10 cellular contexts compared by ENCODE assay signal in the genomic region with DNA sequence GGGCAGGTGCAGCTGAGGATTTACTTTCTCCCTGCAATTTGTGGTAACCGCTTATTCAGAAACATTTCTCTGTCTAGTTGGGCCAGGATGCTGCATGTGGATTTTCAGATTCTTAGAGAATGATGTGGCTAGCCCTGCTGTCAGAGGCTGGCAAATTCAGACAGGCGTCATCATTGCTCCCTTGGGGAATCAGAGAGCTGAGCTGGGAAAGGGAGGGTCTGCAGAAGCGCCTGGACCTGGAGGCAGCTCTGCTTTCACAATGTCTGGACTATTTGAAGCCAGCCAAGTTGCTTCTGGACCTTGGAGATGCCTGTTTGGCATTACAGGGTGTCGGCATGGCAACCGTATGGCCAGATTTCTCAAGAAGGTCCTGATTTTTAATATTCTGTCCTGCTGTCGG. TPM values are rescaled to one million over a fixed set of nuclear protein-coding genes. Genes with fewer than 3 reads are reported as not detected.
DNase-seq lines count a peak whose midpoint lies in the region; ATAC-seq and TF ChIP-seq lines count a peak whose summit lies in the region.
"Had no signal": no experiment of that assay in that cellular context is flagged by ENCODE, and none has a peak within 500 bp of the region (broad histone marks: within the 10 kb centered on the region; RNA-seq: fewer than 3 reads in every experiment).

No MANE protein-coding gene starts in this region.

- peaks cover 39% of the 10 kb centered on the region for H3K27me3 Mint-ChIP-seq in activated CD8-positive, alpha-beta T cell treated with anti-CD3 and anti-CD28 coated beads for 36 hours

- CTCF ChIA-PET in activated CD8-positive, alpha-beta T cell treated with anti-CD3 and anti-CD28 coated beads for 36 hours (lab: Charles Lee) = interaction anchor here (0.6 to 1.9 kb wide), 4 partner anchors 21 to 784 kb away, joined by 3 to 7 read pairs (median 3); no protein-coding TSS in a partner anchor

- POLR2A ChIA-PET in activated CD8-positive, alpha-beta T cell treated with anti-CD3 and anti-CD28 coated beads for 36 hours (lab: Charles Lee) = no interaction called here

- no peaks in the 10 kb centered on the region for H3K36me3 Mint-ChIP-seq in activated CD8-positive, alpha-beta T cell treated with anti-CD3 and anti-CD28 coated beads for 36 hours (ENCODE audit: low read depth)

- H3K4me3 Mint-ChIP-seq in activated CD8-positive, alpha-beta T cell treated with anti-CD3 and anti-CD28 coated beads for 36 hours = no peak overlapping the region

- intact Hi-C loops in activated CD8-positive, alpha-beta T cell treated with anti-CD3 and anti-CD28 coated beads for 36 hours (cut with micrococcal nuclease) = no loop called here

- peak; percentile 24 for DNase-seq in ELF-1 (ENCODE audit: low read depth, low spot score)
- DNase-seq in NCI-H526 (lab: John Stamatoyannopoulos, UW) = peak; percentile 51 to 84
- DNase-seq in fibroblast of gingiva (ENCODE audit: low read depth) = peak; percentile 99
- DNase-seq in pons (ENCODE audit: low spot score) = peak; percentile 36
- no peak for DNase-seq in stimulated activated CD4-positive, alpha-beta T cell treated with anti-CD3 and anti-CD28 coated beads, Interleukin-4, amount 100 ng/mL, for 1 hour
- no peak for DNase-seq in activated CD8-positive, alpha-beta T cell treated with anti-CD3 and anti-CD28 coated beads for 36 hours
- no peak for DNase-seq in NCI-H2029 treated with DMSO at 0.1 percent for 48 hours (lab: John Stamatoyannopoulos, UW)
- DNase-seq: activated CD4-positive, alpha-beta T cell treated with anti-CD3 and anti-CD28 coated beads for 48 hours; effector CD4-positive, alpha-beta T cell had no signal

- no peak overlapping the region for H3K27ac Mint-ChIP-seq in activated CD8-positive, alpha-beta T cell treated with anti-CD3 and anti-CD28 coated beads for 36 hours

- no peaks in the 10 kb centered on the region for H3K9me3 Mint-ChIP-seq in activated CD8-positive, alpha-beta T cell treated with anti-CD3 and anti-CD28 coated beads for 36 hours

- H3K4me1 Mint-ChIP-seq in activated CD8-positive, alpha-beta T cell treated with anti-CD3 and anti-CD28 coated beads for 36 hours (ENCODE audit: low read depth) = peaks cover 6% of the 10 kb centered on the region

- ATAC-seq in activated CD8-positive, alpha-beta T cell treated with anti-CD3 and anti-CD28 coated beads for 36 hours = no peak
- no peak for ATAC-seq in HG03432 (IDR thresholded peaks at IDR 0.05; ENCODE audit: unreplicated experiment)

- no peak for TF ChIP-seq CTCF in activated CD8-positive, alpha-beta T cell treated with anti-CD3 and anti-CD28 coated beads for 36 hours (IDR thresholded peaks at IDR 0.05)

RNA-seq across cellular contexts. Expression of gene GALNT16, which starts 3.4 kb away (rescaled TPM):
- not detected for total RNA-seq in activated CD8-positive, alpha-beta T cell treated with anti-CD3 and anti-CD28 coated beads for 36 hours

Comparison
In these comparisons a context has a peak if more than half of its experiments do, and no peak if none do; other contexts are left out.
1. DNase-seq: peak in ELF-1 (single experiment), NCI-H526 (2 of 2), fibroblast of gingiva (single experiment) and pons (single experiment); none in stimulated activated CD4-positive, alpha-beta T cell treated with anti-CD3 and anti-CD28 coated beads, Interleukin-4, amount 100 ng/mL, for 1 hour (single experiment), activated CD8-positive, alpha-beta T cell treated with anti-CD3 and anti-CD28 coated beads for 36 hours (single experiment) and NCI-H2029 treated with DMSO at 0.1 percent for 48 hours (single experiment).